In the genomic region with DNA sequence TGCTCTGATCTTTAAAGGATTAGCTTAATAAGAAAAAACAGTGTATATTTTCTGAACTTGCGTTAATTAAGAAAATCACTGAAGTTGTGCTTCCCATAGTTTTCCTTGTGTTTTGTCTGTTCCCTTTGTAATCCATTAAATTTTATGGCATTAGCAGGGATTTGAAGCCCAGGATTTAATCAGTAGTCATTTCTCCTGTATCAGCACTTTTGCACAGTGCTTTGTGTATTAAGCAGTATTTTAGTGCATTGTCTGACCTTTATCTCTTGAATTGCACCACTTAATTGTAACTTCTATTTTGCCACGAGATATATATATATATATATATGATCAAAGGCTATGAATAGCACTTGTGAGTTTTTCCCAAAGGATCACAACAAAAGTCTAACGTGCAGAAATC, we compare ENCODE assay signal across 22 cellular contexts.
"Had no signal": no experiment of that assay in that cellular context is flagged by ENCODE, and none has a peak within 500 bp of the region (broad histone marks: within the 10 kb centered on the region; RNA-seq: fewer than 3 reads in every experiment).

No MANE protein-coding gene starts in this region.

- FAIRE-seq: kidney had no signal

- H3K27ac ChIP-seq: epithelial cell of prostate, esophagus muscularis mucosa, foreskin keratinocyte, gastroesophageal sphincter, heart left ventricle, hepatocyte, prostate gland, skin epidermis, spleen, transverse colon, upper lobe of right lung, uterus had no signal

- DNase-seq: cortex of kidney; effector CD4-positive, alpha-beta T cell; heart left ventricle; kidney; midbrain; naive thymus-derived CD8-positive, alpha-beta T cell; nephron progenitor cell; nucleus accumbens; right cardiac atrium; spleen; stimulated activated CD4-positive, alpha-beta T cell treated with anti-CD3 and anti-CD28 coated beads, Interleukin-4, amount 100 ng/mL, for 4 hours; transverse colon; upper lobe of right lung; uterus had no signal

- H3K9me3 ChIP-seq: esophagus muscularis mucosa, gastroesophageal sphincter, prostate gland, transverse colon, upper lobe of right lung, uterus had no signal

- ATAC-seq: heart left ventricle, left lobe of liver, right cardiac atrium, upper lobe of right lung had no signal

- H3K36me3 ChIP-seq: esophagus muscularis mucosa, gastroesophageal sphincter, heart left ventricle, prostate gland, spleen, transverse colon, upper lobe of right lung, uterus had no signal

- H3K4me3 ChIP-seq: esophagus muscularis mucosa, gastroesophageal sphincter, heart left ventricle, hepatocyte, prostate gland, skin epidermis, spleen, transverse colon, upper lobe of right lung, uterus had no signal

- H2AFZ ChIP-seq: hepatocyte had no signal

- H3K4me2 ChIP-seq: hepatocyte had no signal

- H3K79me2 ChIP-seq: hepatocyte had no signal

- H3K4me1 ChIP-seq: foreskin keratinocyte, prostate gland, transverse colon, upper lobe of right lung, uterus had no signal

- H3K27me3 ChIP-seq: esophagus muscularis mucosa, foreskin keratinocyte, gastroesophageal sphincter, heart left ventricle, hepatocyte, spleen, transverse colon, upper lobe of right lung, uterus had no signal
